In genomic region chr3:121641127-121641526, GRCh38 we compare ENCODE assay signal across 21 cellular contexts. TPM values are rescaled to one million over a fixed set of nuclear protein-coding genes. Genes with fewer than 3 reads are reported as not detected.
DNase-seq lines count a peak whose midpoint lies in the region; ATAC-seq and TF ChIP-seq lines count a peak whose summit lies in the region.
"Had no signal": no experiment of that assay in that cellular context is flagged by ENCODE, and none has a peak within 500 bp of the region (broad histone marks: within the 10 kb centered on the region; RNA-seq: fewer than 3 reads in every experiment).

No MANE protein-coding gene starts in this region.

- H3K27me3 Mint-ChIP-seq in activated CD8-positive, alpha-beta T cell treated with anti-CD3 and anti-CD28 coated beads for 36 hours, result no peaks in the 10 kb centered on the region
- H3K27me3 Mint-ChIP-seq in activated CD8-positive, alpha-beta T cell treated with anti-CD3 and anti-CD28 coated beads, Interleukin-2, amount 10 ng/mL, durations not matched to agents 7 days and 5 days (ENCODE audit: low read depth), result no peaks in the 10 kb centered on the region
- no peaks in the 10 kb centered on the region for H3K27me3 Mint-ChIP-seq in natural killer cell (ENCODE audit: low read depth in 2 of 2)
- no peaks in the 10 kb centered on the region for H3K27me3 Mint-ChIP-seq in natural killer cell treated with Interleukin-12 subunit alpha and Interleukin-12 subunit beta and Interleukin-15 and Interleukin-18, amount 100 ng/mL, for 72 hours
- no peaks in the 10 kb centered on the region for H3K27me3 Mint-ChIP-seq in activated naive CD8-positive, alpha-beta T cell treated with anti-CD3 and anti-CD28 coated beads, Interleukin-2, amount 50 U/mL, for 24 hours
- H3K27me3 Mint-ChIP-seq: B cell, IgD-negative memory B cell had no signal

- CTCF ChIA-PET in activated CD8-positive, alpha-beta T cell treated with anti-CD3 and anti-CD28 coated beads for 36 hours (lab: Charles Lee), result no interaction called here
- CTCF ChIA-PET in activated CD8-positive, alpha-beta T cell treated with anti-CD3 and anti-CD28 coated beads, Interleukin-2, amount 10 ng/mL, durations not matched to agents 7 days and 5 days (lab: Charles Lee), result interaction anchor here (1.5 kb wide), 1 partner anchor 19 kb away, joined by 3 read pairs; the partner anchor contains the start of gene HCLS1

- no peak overlapping the region for H3K4me3 Mint-ChIP-seq in activated CD8-positive, alpha-beta T cell treated with anti-CD3 and anti-CD28 coated beads for 36 hours
- no peak overlapping the region for H3K4me3 Mint-ChIP-seq in activated CD8-positive, alpha-beta T cell treated with anti-CD3 and anti-CD28 coated beads, Interleukin-2, amount 10 ng/mL, durations not matched to agents 7 days and 5 days
- H3K4me3 Mint-ChIP-seq in natural killer cell, result no peak overlapping the region
- H3K4me3 Mint-ChIP-seq in natural killer cell treated with Interleukin-12 subunit alpha and Interleukin-12 subunit beta and Interleukin-15 and Interleukin-18, amount 100 ng/mL, for 72 hours, result no peak overlapping the region
- H3K4me3 Mint-ChIP-seq in activated naive CD8-positive, alpha-beta T cell treated with anti-CD3 and anti-CD28 coated beads, Interleukin-2, amount 50 U/mL, for 24 hours, result no peak overlapping the region
- H3K4me3 Mint-ChIP-seq: B cell, H9, IgD-negative memory B cell had no signal

- peak; percentile 20 for ATAC-seq in activated CD8-positive, alpha-beta T cell treated with anti-CD3 and anti-CD28 coated beads for 36 hours
- no peak for ATAC-seq in activated CD8-positive, alpha-beta T cell treated with anti-CD3 and anti-CD28 coated beads, Interleukin-2, amount 10 ng/mL, durations not matched to agents 7 days and 5 days
- ATAC-seq in natural killer cell (no peak), HG02678 (IDR thresholded peaks at IDR 0.05; ENCODE audit: unreplicated experiment) (no peak)
- ATAC-seq in natural killer cell treated with Interleukin-12 subunit alpha and Interleukin-12 subunit beta and Interleukin-15 and Interleukin-18, amount 100 ng/mL, for 72 hours, result no peak
- ATAC-seq in activated naive CD8-positive, alpha-beta T cell treated with anti-CD3 and anti-CD28 coated beads, Interleukin-2, amount 50 U/mL, for 24 hours, result no peak
- ATAC-seq: GM12878, PC-3 had no signal

- DNase-seq in activated CD8-positive, alpha-beta T cell treated with anti-CD3 and anti-CD28 coated beads for 36 hours, result no peak
- DNase-seq in activated CD8-positive, alpha-beta T cell treated with anti-CD3 and anti-CD28 coated beads, Interleukin-2, amount 10 ng/mL, durations not matched to agents 7 days and 5 days, result no peak
- DNase-seq in natural killer cell, result no peak
- DNase-seq in natural killer cell treated with Interleukin-12 subunit alpha and Interleukin-12 subunit beta and Interleukin-15 and Interleukin-18, amount 100 ng/mL, for 72 hours (ENCODE audit: low spot score), result no peak
- no peak for DNase-seq in activated naive CD8-positive, alpha-beta T cell treated with anti-CD3 and anti-CD28 coated beads, Interleukin-2, amount 50 U/mL, for 24 hours
- no peak for DNase-seq in activated CD4-positive, CD25-positive, alpha-beta regulatory T cell treated with anti-CD3 and anti-CD28 coated beads, Interleukin-2, amount 50 U/mL, for 72 hours
- no peak for DNase-seq in stimulated activated CD8-positive, alpha-beta memory T cell treated with anti-CD3 and anti-CD28 coated beads, Interleukin-4, amount 100 ng/mL, for 48 hours
- DNase-seq: DMS153, H9, Kasumi-1, MG63, NCI-H1092, NCI-H1436 treated with DMSO at 0.1 percent for 48 hours, NCI-H2029, NCI-H345, NCI-H524 treated with DMSO at 0.1 percent for 48 hours, PC-3 had no signal

- intact Hi-C loops in activated CD8-positive, alpha-beta T cell treated with anti-CD3 and anti-CD28 coated beads for 36 hours (cut with micrococcal nuclease), result no loop called here
- intact Hi-C loops in natural killer cell (cut with micrococcal nuclease), result no loop called here

- peaks cover 66% of the 10 kb centered on the region for H3K36me3 Mint-ChIP-seq in activated CD8-positive, alpha-beta T cell treated with anti-CD3 and anti-CD28 coated beads for 36 hours (ENCODE audit: low read depth)
- H3K36me3 Mint-ChIP-seq in activated CD8-positive, alpha-beta T cell treated with anti-CD3 and anti-CD28 coated beads, Interleukin-2, amount 10 ng/mL, durations not matched to agents 7 days and 5 days (ENCODE audit: low read depth), result peaks cover 80% of the 10 kb centered on the region
- H3K36me3 Mint-ChIP-seq in natural killer cell, result peaks cover 53% of the 10 kb centered on the region
- H3K36me3 Mint-ChIP-seq in natural killer cell treated with Interleukin-12 subunit alpha and Interleukin-12 subunit beta and Interleukin-15 and Interleukin-18, amount 100 ng/mL, for 72 hours, result peaks cover 49% of the 10 kb centered on the region
- H3K36me3 Mint-ChIP-seq in activated naive CD8-positive, alpha-beta T cell treated with anti-CD3 and anti-CD28 coated beads, Interleukin-2, amount 50 U/mL, for 24 hours (ENCODE audit: low read depth), result peaks cover 80% of the 10 kb centered on the region

- POLR2A ChIA-PET in activated CD8-positive, alpha-beta T cell treated with anti-CD3 and anti-CD28 coated beads for 36 hours (lab: Charles Lee), result no interaction called here
- POLR2A ChIA-PET in activated CD8-positive, alpha-beta T cell treated with anti-CD3 and anti-CD28 coated beads, Interleukin-2, amount 10 ng/mL, durations not matched to agents 7 days and 5 days (lab: Charles Lee), result interaction anchor here (0.7 kb wide), 1 partner anchor 59 kb away, joined by 3 read pairs; no protein-coding TSS in a partner anchor

- peaks cover 23% of the 10 kb centered on the region for H3K4me1 Mint-ChIP-seq in activated CD8-positive, alpha-beta T cell treated with anti-CD3 and anti-CD28 coated beads for 36 hours (ENCODE audit: low read depth)
- H3K4me1 Mint-ChIP-seq in activated CD8-positive, alpha-beta T cell treated with anti-CD3 and anti-CD28 coated beads, Interleukin-2, amount 10 ng/mL, durations not matched to agents 7 days and 5 days (ENCODE audit: low read depth), result peaks cover 5% of the 10 kb centered on the region
- peaks cover 7 to 22% of the 10 kb centered on the region in 2 donors for H3K4me1 Mint-ChIP-seq in natural killer cell
- peaks cover 17 to 21% of the 10 kb centered on the region in 2 donors for H3K4me1 Mint-ChIP-seq in natural killer cell treated with Interleukin-12 subunit alpha and Interleukin-12 subunit beta and Interleukin-15 and Interleukin-18, amount 100 ng/mL, for 72 hours (ENCODE audit: low read depth in 2 of 2)
- peaks cover 26% of the 10 kb centered on the region for H3K4me1 Mint-ChIP-seq in activated naive CD8-positive, alpha-beta T cell treated with anti-CD3 and anti-CD28 coated beads, Interleukin-2, amount 50 U/mL, for 24 hours
- H3K4me1 Mint-ChIP-seq: B cell had no signal

- H3K9me3 Mint-ChIP-seq in activated CD8-positive, alpha-beta T cell treated with anti-CD3 and anti-CD28 coated beads for 36 hours, result no peaks in the 10 kb centered on the region
- H3K9me3 Mint-ChIP-seq in activated CD8-positive, alpha-beta T cell treated with anti-CD3 and anti-CD28 coated beads, Interleukin-2, amount 10 ng/mL, durations not matched to agents 7 days and 5 days (ENCODE audit: insufficient read depth), result no peaks in the 10 kb centered on the region
- H3K9me3 Mint-ChIP-seq in natural killer cell, result no peaks in the 10 kb centered on the region
- no peaks in the 10 kb centered on the region for H3K9me3 Mint-ChIP-seq in natural killer cell treated with Interleukin-12 subunit alpha and Interleukin-12 subunit beta and Interleukin-15 and Interleukin-18, amount 100 ng/mL, for 72 hours
- no peaks in the 10 kb centered on the region for H3K9me3 Mint-ChIP-seq in activated naive CD8-positive, alpha-beta T cell treated with anti-CD3 and anti-CD28 coated beads, Interleukin-2, amount 50 U/mL, for 24 hours
- H3K9me3 Mint-ChIP-seq: H9, IgD-negative memory B cell had no signal

- TF ChIP-seq CTCF in activated CD8-positive, alpha-beta T cell treated with anti-CD3 and anti-CD28 coated beads for 36 hours (IDR thresholded peaks at IDR 0.05), result no peak
- no peak for TF ChIP-seq CTCF in natural killer cell (IDR thresholded peaks at IDR 0.05)

- H3K27ac Mint-ChIP-seq in activated CD8-positive, alpha-beta T cell treated with anti-CD3 and anti-CD28 coated beads for 36 hours, result peak overlapping the region; percentile 89
- no peak overlapping the region for H3K27ac Mint-ChIP-seq in activated CD8-positive, alpha-beta T cell treated with anti-CD3 and anti-CD28 coated beads, Interleukin-2, amount 10 ng/mL, durations not matched to agents 7 days and 5 days
- H3K27ac Mint-ChIP-seq in natural killer cell, result peak overlapping the region; percentile 2 to 62
- peak overlapping the region in 1 of 2 donors; percentile 85 for H3K27ac Mint-ChIP-seq in natural killer cell treated with Interleukin-12 subunit alpha and Interleukin-12 subunit beta and Interleukin-15 and Interleukin-18, amount 100 ng/mL, for 72 hours
- peak overlapping the region; percentile 84 for H3K27ac Mint-ChIP-seq in activated naive CD8-positive, alpha-beta T cell treated with anti-CD3 and anti-CD28 coated beads, Interleukin-2, amount 50 U/mL, for 24 hours
- H3K27ac Mint-ChIP-seq: B cell had no signal

RNA-seq across cellular contexts. Expression of gene HCLS1, which starts 19.6 kb away (rescaled TPM):
- total RNA-seq in activated CD8-positive, alpha-beta T cell treated with anti-CD3 and anti-CD28 coated beads for 36 hours, result 100 to 1,000 TPM; 196 to 199 TPM
- 100 to 1,000 TPM; 280 to 288 TPM for total RNA-seq in activated CD8-positive, alpha-beta T cell treated with anti-CD3 and anti-CD28 coated beads, Interleukin-2, amount 10 ng/mL, durations not matched to agents 7 days and 5 days
- total RNA-seq in natural killer cell, result 100 to 1,000 TPM; 331 to 356 (median 336) TPM
- total RNA-seq in natural killer cell treated with Interleukin-12 subunit alpha and Interleukin-12 subunit beta and Interleukin-15 and Interleukin-18, amount 100 ng/mL, for 72 hours, result 100 to 1,000 TPM; 252 to 297 TPM

RNA-seq across cellular contexts. Expression of gene FBXO40, which starts 47.9 kb away (rescaled TPM):
- not detected for total RNA-seq in activated CD8-positive, alpha-beta T cell treated with anti-CD3 and anti-CD28 coated beads for 36 hours
- total RNA-seq in activated CD8-positive, alpha-beta T cell treated with anti-CD3 and anti-CD28 coated beads, Interleukin-2, amount 10 ng/mL, durations not matched to agents 7 days and 5 days, result not detected
- total RNA-seq in natural killer cell, result not detected
- total RNA-seq in natural killer cell treated with Interleukin-12 subunit alpha and Interleukin-12 subunit beta and Interleukin-15 and Interleukin-18, amount 100 ng/mL, for 72 hours, result not detected
- total RNA-seq: B cell, GM12878, PC-3 had no signal
